Comparison of ENCODE assay signal across 8 cellular contexts in genomic region chr2:69828913-69829242, GRCh38. TPM values are rescaled to one million over a fixed set of nuclear protein-coding genes. Genes with fewer than 3 reads are reported as not detected.
A peak's percentile ranks its signal among the peaks of the same experiment; 100 is the strongest.
DNase-seq lines count a peak whose midpoint lies in the region; ATAC-seq and TF ChIP-seq lines count a peak whose summit lies in the region.

No MANE protein-coding gene starts in this region.

- POLR2A ChIA-PET in WTC11 (lab: Charles Lee): interaction anchor here (0.9 to 1.1 kb wide), 2 partner anchors 85 to 104 kb away, joined by 3 to 4 read pairs; no protein-coding TSS in a partner anchor

- CTCF ChIA-PET in WTC11 (lab: Charles Lee): interaction anchor here (0.7 to 1.4 kb wide), 4 partner anchors 12 to 106 kb away, joined by 3 to 22 read pairs (median 6); no protein-coding TSS in a partner anchor

- peak overlapping the region; percentile 98 for H3K27ac ChIP-seq in GM23338 (ENCODE audit: low read depth)
- H3K27ac ChIP-seq in substantia nigra (ENCODE audit: low read depth, low read length, poor library complexity, severe bottlenecking): peak overlapping the region; percentile 93

- peak overlapping the region; percentile 98 for H3K27ac Mint-ChIP-seq in GM23338
- H3K27ac Mint-ChIP-seq in WTC11: peak overlapping the region; percentile 96

- in situ Hi-C loops in GM13977 (cut with MboI; ENCODE audit: low pct_unique_long_range_greater_than_20kb, low sequenced_read_pairs, unreplicated experiment): no loop called here

- H4K20me1 ChIP-seq in GM23338 (replicated peaks; ENCODE audit: insufficient read depth): peaks cover 15% of the 10 kb centered on the region

- no peaks in the 10 kb centered on the region for H3K9me3 ChIP-seq in iPS-15b (ENCODE audit: control insufficient read depth, insufficient read depth, low read length)

- ATAC-seq in GM23338 (no peak), WTC11 (no peak), HG03095 (IDR thresholded peaks at IDR 0.05; ENCODE audit: unreplicated experiment) (no peak)

- H3K4me3 ChIP-seq in AG09309 (ENCODE audit: control insufficient read depth, low read depth, low read length): peak overlapping the region; percentile 84
- peak overlapping the region; percentile 66 for H3K4me3 ChIP-seq in GM23338
- H3K4me3 ChIP-seq in iPS-15b (ENCODE audit: low read depth, low read length): peak overlapping the region; percentile 69

- no peak for DNase-seq in AG09309 (ENCODE audit: low read depth)
- no peak for DNase-seq in GM23338 (ENCODE audit: low spot score)
- no peak for DNase-seq in WTC11 (ENCODE audit: low spot score)
- peak in 3 of 49 donors; percentile 43 to 57 (median 52) for DNase-seq in substantia nigra (lab: John Stamatoyannopoulos, UW)
- no peak for DNase-seq in GM13977 (ENCODE audit: low spot score)
- DNase-seq in SIG-M5 (lab: John Stamatoyannopoulos, UW): no peak

- H3K9me3 Mint-ChIP-seq in GM23338 (no peaks in the 10 kb centered on the region), WTC11 (no peaks in the 10 kb centered on the region)

- H3K4me1 ChIP-seq in GM23338 (ENCODE audit: insufficient read depth) (peaks cover 17% of the 10 kb centered on the region), iPS-15b (ENCODE audit: control insufficient read depth, insufficient read depth, low read length) (no peaks in the 10 kb centered on the region)

- peaks cover 37% of the 10 kb centered on the region for H3K79me2 ChIP-seq in GM23338 (replicated peaks; ENCODE audit: insufficient read depth)

- H3K4me2 ChIP-seq in GM23338: peak overlapping the region; percentile 71

- peak overlapping the region; percentile 82 for H3K4me3 Mint-ChIP-seq in GM23338
- peak overlapping the region; percentile 87 for H3K4me3 Mint-ChIP-seq in WTC11

- TF ChIP-seq CTCF in AG09309 (IDR thresholded peaks at IDR 0.05; ENCODE audit: control insufficient read depth, insufficient read depth, low read depth, low read length, missing control alignments) (peak; percentile 1), GM23338 (conservative IDR thresholded peaks at IDR 0.05; ENCODE audit: low read depth in 2 of 2) (no peak), WTC11 (IDR thresholded peaks at IDR 0.05) (no peak), GM13977 (IDR thresholded peaks at IDR 0.05; ENCODE audit: extremely low read depth, insufficient read depth, missing control alignments) (no peak)

- no peaks in the 10 kb centered on the region for H3K27me3 ChIP-seq in GM23338 (ENCODE audit: insufficient read depth)
- H3K27me3 ChIP-seq in iPS-15b (ENCODE audit: control insufficient read depth, insufficient read depth, low read length): no peaks in the 10 kb centered on the region

- H3K4me1 Mint-ChIP-seq in GM23338: peaks cover 18% of the 10 kb centered on the region
- H3K4me1 Mint-ChIP-seq in WTC11: peaks cover 21% of the 10 kb centered on the region

- peak overlapping the region; percentile 87 for H3K9ac ChIP-seq in iPS-15b (ENCODE audit: low read depth, low read length)

- peak overlapping the region; percentile 85 for H2AFZ ChIP-seq in GM23338

- H3K36me3 Mint-ChIP-seq in GM23338 (ENCODE audit: low read depth) (peaks cover 3% of the 10 kb centered on the region; the same call in 2 of the 3 replicates), WTC11 (peaks cover 6% of the 10 kb centered on the region; the same call in 1 of the 2 replicates)

- no peaks in the 10 kb centered on the region for H3K9me2 ChIP-seq in GM23338 (ENCODE audit: insufficient read depth)

- H3F3A ChIP-seq in GM23338 (replicated peaks; ENCODE audit: low read depth): no peaks in the 10 kb centered on the region; the same call in 1 of the 2 replicates

- H3K27me3 Mint-ChIP-seq in GM23338 (ENCODE audit: insufficient read depth, low read depth, poor library complexity) (peaks cover 9% of the 10 kb centered on the region), WTC11 (ENCODE audit: low read depth) (no peaks in the 10 kb centered on the region)

- H3K36me3 ChIP-seq in GM23338 (ENCODE audit: insufficient read depth) (peaks cover 10% of the 10 kb centered on the region; the same call in 1 of the 2 replicates), iPS-15b (ENCODE audit: control insufficient read depth, insufficient read depth, low read length) (no peaks in the 10 kb centered on the region)

TF ChIP-seq in GM23338, 12 proteins besides CTCF, POLR2A, EP300 and RAD21 (continues in another document):
- TF ChIP-seq POLR2AphosphoS5 (IDR thresholded peaks at IDR 0.05; ENCODE audit: low read depth) (no peak), STAT1 (IDR thresholded peaks at IDR 0.05; ENCODE audit: unreplicated experiment) (no peak), ETS1 (IDR thresholded peaks at IDR 0.05) (no peak), NANOG (IDR thresholded peaks at IDR 0.05; ENCODE audit: borderline replicate concordance) (no peak), CREB1 (CRISPR knock-in tag; IDR thresholded peaks at IDR 0.05; ENCODE audit: low read depth) (no peak), EZH2 (IDR thresholded peaks at IDR 0.05; ENCODE audit: low read depth, unreplicated experiment) (no peak)

TF ChIP-seq in WTC11, 78 proteins besides CTCF, POLR2A, EP300 and RAD21 (continues in another document):
- TF ChIP-seq, protein P1, sequence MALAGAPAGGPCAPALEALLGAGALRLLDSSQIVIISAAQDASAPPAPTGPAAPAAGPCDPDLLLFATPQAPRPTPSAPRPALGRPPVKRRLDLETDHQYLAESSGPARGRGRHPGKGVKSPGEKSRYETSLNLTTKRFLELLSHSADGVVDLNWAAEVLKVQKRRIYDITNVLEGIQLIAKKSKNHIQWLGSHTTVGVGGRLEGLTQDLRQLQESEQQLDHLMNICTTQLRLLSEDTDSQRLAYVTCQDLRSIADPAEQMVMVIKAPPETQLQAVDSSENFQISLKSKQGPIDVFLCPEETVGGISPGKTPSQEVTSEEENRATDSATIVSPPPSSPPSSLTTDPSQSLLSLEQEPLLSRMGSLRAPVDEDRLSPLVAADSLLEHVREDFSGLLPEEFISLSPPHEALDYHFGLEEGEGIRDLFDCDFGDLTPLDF (CRISPR knock-in tag; IDR thresholded peaks at IDR 0.05): no peak
- TF ChIP-seq E2F4 (CRISPR knock-in tag; IDR thresholded peaks at IDR 0.05; ENCODE audit: borderline replicate concordance, low read depth) (no peak), ZNF232 (CRISPR knock-in tag; IDR thresholded peaks at IDR 0.05) (no peak), GRHL2 (CRISPR knock-in tag; IDR thresholded peaks at IDR 0.05; ENCODE audit: insufficient replicate concordance, severe bottlenecking) (no peak), FOXK1 (CRISPR knock-in tag; IDR thresholded peaks at IDR 0.05) (no peak), E2F5 (CRISPR knock-in tag; IDR thresholded peaks at IDR 0.05) (no peak)
- TF ChIP-seq, protein P2, sequence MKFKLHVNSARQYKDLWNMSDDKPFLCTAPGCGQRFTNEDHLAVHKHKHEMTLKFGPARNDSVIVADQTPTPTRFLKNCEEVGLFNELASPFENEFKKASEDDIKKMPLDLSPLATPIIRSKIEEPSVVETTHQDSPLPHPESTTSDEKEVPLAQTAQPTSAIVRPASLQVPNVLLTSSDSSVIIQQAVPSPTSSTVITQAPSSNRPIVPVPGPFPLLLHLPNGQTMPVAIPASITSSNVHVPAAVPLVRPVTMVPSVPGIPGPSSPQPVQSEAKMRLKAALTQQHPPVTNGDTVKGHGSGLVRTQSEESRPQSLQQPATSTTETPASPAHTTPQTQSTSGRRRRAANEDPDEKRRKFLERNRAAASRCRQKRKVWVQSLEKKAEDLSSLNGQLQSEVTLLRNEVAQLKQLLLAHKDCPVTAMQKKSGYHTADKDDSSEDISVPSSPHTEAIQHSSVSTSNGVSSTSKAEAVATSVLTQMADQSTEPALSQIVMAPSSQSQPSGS (CRISPR knock-in tag; IDR thresholded peaks at IDR 0.05; ENCODE audit: borderline replicate concordance, low read depth): no peak
- TF ChIP-seq, protein P3, sequence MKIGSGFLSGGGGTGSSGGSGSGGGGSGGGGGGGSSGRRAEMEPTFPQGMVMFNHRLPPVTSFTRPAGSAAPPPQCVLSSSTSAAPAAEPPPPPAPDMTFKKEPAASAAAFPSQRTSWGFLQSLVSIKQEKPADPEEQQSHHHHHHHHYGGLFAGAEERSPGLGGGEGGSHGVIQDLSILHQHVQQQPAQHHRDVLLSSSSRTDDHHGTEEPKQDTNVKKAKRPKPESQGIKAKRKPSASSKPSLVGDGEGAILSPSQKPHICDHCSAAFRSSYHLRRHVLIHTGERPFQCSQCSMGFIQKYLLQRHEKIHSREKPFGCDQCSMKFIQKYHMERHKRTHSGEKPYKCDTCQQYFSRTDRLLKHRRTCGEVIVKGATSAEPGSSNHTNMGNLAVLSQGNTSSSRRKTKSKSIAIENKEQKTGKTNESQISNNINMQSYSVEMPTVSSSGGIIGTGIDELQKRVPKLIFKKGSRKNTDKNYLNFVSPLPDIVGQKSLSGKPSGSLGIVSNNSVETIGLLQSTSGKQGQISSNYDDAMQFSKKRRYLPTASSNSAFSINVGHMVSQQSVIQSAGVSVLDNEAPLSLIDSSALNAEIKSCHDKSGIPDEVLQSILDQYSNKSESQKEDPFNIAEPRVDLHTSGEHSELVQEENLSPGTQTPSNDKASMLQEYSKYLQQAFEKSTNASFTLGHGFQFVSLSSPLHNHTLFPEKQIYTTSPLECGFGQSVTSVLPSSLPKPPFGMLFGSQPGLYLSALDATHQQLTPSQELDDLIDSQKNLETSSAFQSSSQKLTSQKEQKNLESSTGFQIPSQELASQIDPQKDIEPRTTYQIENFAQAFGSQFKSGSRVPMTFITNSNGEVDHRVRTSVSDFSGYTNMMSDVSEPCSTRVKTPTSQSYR (CRISPR knock-in tag; IDR thresholded peaks at IDR 0.05): no peak

RNA-seq across cellular contexts. Expression of gene GMCL1, which starts 0.6 kb away (rescaled TPM):
- total RNA-seq in GM23338 (2014; rRNA removed; shearing (Covaris generic)): 26.9 and 27.3 TPM in 2 replicates
- polyA plus RNA-seq in GM23338 (2016; fragmentation: Nextera tagmentation; extraction: Ambion mirVana): 27.0 and 27.7 TPM in 2 replicates
- 17.2 to 21.6 TPM (median 20.5 TPM) in 3 replicates for total RNA-seq in WTC11 (2021)
